ENCODE assay signal across 13 cellular contexts in the genomic region with DNA sequence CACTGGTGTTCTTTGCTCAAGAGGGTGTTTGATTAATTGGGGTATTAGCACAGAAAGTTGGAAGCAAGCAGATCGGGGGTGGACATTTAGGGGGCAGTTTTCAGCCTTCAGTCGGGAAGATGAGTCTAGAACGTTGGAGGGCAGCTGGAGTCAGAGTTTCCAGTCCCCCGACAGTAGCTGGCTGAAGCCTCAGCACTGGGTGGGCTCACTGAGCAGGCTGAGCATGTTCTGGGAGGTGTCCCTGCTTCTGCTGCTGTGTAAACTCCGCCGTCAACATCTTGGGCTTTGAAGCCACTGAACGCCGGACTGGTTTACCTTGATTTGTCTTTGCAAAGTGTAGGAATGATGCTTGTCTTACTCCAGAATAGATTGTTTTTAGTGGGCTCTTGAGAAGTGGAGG. TPM values are rescaled to one million over a fixed set of nuclear protein-coding genes. Genes with fewer than 3 reads are reported as not detected.
DNase-seq lines count a peak whose midpoint lies in the region; ATAC-seq and TF ChIP-seq lines count a peak whose summit lies in the region.
"Had no signal": no experiment of that assay in that cellular context is flagged by ENCODE, and none has a peak within 500 bp of the region (broad histone marks: within the 10 kb centered on the region; RNA-seq: fewer than 3 reads in every experiment).

No MANE protein-coding gene starts in this region.

- peak overlapping the region; percentile 52 for H3K4me3 Mint-ChIP-seq in T-helper 2 cell treated with Interferon-gamma antibody and Interleukin-4, amounts not matched to agents 5 μg/mL and 100 μg/mL, for 36 hours
- H3K4me3 Mint-ChIP-seq in H9, result no peak overlapping the region
- peak overlapping the region; percentile 70 for H3K4me3 Mint-ChIP-seq in activated naive CD8-positive, alpha-beta T cell
- H3K4me3 Mint-ChIP-seq in neural crest cell, result no peak overlapping the region

- WGBS in H9 (ENCODE audit: extremely low coverage, insufficient read length, low lambda C conversion rate), result no CpG with 5 or more reads among the region's 8 CpGs

- no peak overlapping the region for H4K5ac ChIP-seq in H9 (ENCODE audit: insufficient read length, low read depth, low read length)

- H3K79me2 ChIP-seq in H9 (ENCODE audit: insufficient read depth, low read length), result peaks cover 30% of the 10 kb centered on the region; the same call in 1 of the 2 replicates

- no peak overlapping the region for H3K14ac ChIP-seq in H9 (ENCODE audit: insufficient read depth, low read length)

- peaks cover 19% of the 10 kb centered on the region for H3K79me1 ChIP-seq in H9 (ENCODE audit: insufficient read depth, low read depth, low read length, poor library complexity, severe bottlenecking)

- no peak overlapping the region for H2BK12ac ChIP-seq in H9 (ENCODE audit: insufficient read length, low read depth, low read length)

- H2AK5ac ChIP-seq in H9 (ENCODE audit: insufficient read length, low read length), result no peak overlapping the region

- TF ChIP-seq CTCF in H9 (conservative IDR thresholded peaks at IDR 0.05) (no peak), neural crest cell (conservative IDR thresholded peaks at IDR 0.05) (no peak)

- no peaks in the 10 kb centered on the region for H4K20me1 ChIP-seq in H9 (ENCODE audit: control insufficient read depth, insufficient read depth, insufficient read length)

- no peak overlapping the region for H2BK5ac ChIP-seq in H9 (ENCODE audit: insufficient read length, low read length)

- peaks cover 53% of the 10 kb centered on the region for H3K36me3 Mint-ChIP-seq in T-helper 2 cell treated with Interferon-gamma antibody and Interleukin-4, amounts not matched to agents 5 μg/mL and 100 μg/mL, for 36 hours (ENCODE audit: low read depth)
- H3K36me3 Mint-ChIP-seq in H9 (ENCODE audit: insufficient read depth in 1 of 3, low read depth in 3 of 3), result peaks cover 39 to 60% (median 48%) of the 10 kb centered on the region in 3 experiments; a peak in 6 of 7 replicates
- peaks cover 2% of the 10 kb centered on the region for H3K36me3 Mint-ChIP-seq in activated naive CD8-positive, alpha-beta T cell
- H3K36me3 Mint-ChIP-seq in neural crest cell (ENCODE audit: low read depth), result peaks cover 4% of the 10 kb centered on the region

- H2BK15ac ChIP-seq in H9 (ENCODE audit: low read depth, low read length), result no peak overlapping the region

- H3K56ac ChIP-seq in H9 (ENCODE audit: insufficient read length, low read depth, low read length), result no peak overlapping the region

- in situ Hi-C loops in ACHN (cut with HindIII; ENCODE audit: low pct_ligation_motif_present, low pct_unique_long_range_greater_than_20kb, low sequenced_read_pairs), result no loop called here

- no peak overlapping the region for H2BK120ac ChIP-seq in H9 (ENCODE audit: low read depth, low read length, poor library complexity, severe bottlenecking)

- H3K9me3 ChIP-seq in H9 (ENCODE audit: control insufficient read depth, low read depth, low read length), result no peaks in the 10 kb centered on the region
- H3K9me3 ChIP-seq: ascending aorta, heart right ventricle, SJCRH30, testis had no signal

- H3K23ac ChIP-seq in H9 (ENCODE audit: insufficient read length, low read depth, low read length), result no peak overlapping the region

- H2BK20ac ChIP-seq in H9 (ENCODE audit: low read depth, low read length, poor library complexity, severe bottlenecking), result no peak overlapping the region

- no peak for DNase-seq in T-helper 2 cell treated with Interferon-gamma antibody and Interleukin-4, amounts not matched to agents 5 μg/mL and 100 μg/mL, for 36 hours (ENCODE audit: low spot score)
- DNase-seq in T-helper 2 cell, result no peak
- DNase-seq in H9, result no peak
- no peak for DNase-seq in neural crest cell (ENCODE audit: low read depth, low spot score)
- DNase-seq in ACHN, result no peak
- DNase-seq in NCI-H446 (lab: John Stamatoyannopoulos, UW), result no peak

- H3K4me2 ChIP-seq in H9 (ENCODE audit: insufficient read depth, insufficient read length, low read length), result no peak overlapping the region

- no peaks in the 10 kb centered on the region for H3K27me3 Mint-ChIP-seq in T-helper 2 cell treated with Interferon-gamma antibody and Interleukin-4, amounts not matched to agents 5 μg/mL and 100 μg/mL, for 36 hours (ENCODE audit: low read depth)
- H3K27me3 Mint-ChIP-seq in H9 (ENCODE audit: low read depth), result no peaks in the 10 kb centered on the region
- H3K27me3 Mint-ChIP-seq in activated naive CD8-positive, alpha-beta T cell, result no peaks in the 10 kb centered on the region
- H3K27me3 Mint-ChIP-seq in neural crest cell (ENCODE audit: low read depth), result no peaks in the 10 kb centered on the region

- no peak overlapping the region for H3K18ac ChIP-seq in H9 (ENCODE audit: insufficient read length, low read depth, low read length)

- H3K23me2 ChIP-seq in H9 (ENCODE audit: insufficient read length, low read depth, low read length, poor library complexity, severe bottlenecking), result no peaks in the 10 kb centered on the region

- no peak for ATAC-seq in HG03460 (IDR thresholded peaks at IDR 0.05; ENCODE audit: unreplicated experiment)
- ATAC-seq: esophagus mucosa had no signal

- no peak overlapping the region for H3K27ac ChIP-seq in H9 (ENCODE audit: insufficient read length, low read depth, low read length)
- H3K27ac ChIP-seq: ascending aorta, heart right ventricle, SJCRH30, testis had no signal

- no peaks in the 10 kb centered on the region for H3K4me1 ChIP-seq in H9 (ENCODE audit: insufficient read depth, low read length)
- H3K4me1 ChIP-seq: SJCRH30 had no signal

- no peak overlapping the region for H3K9ac ChIP-seq in H9 (ENCODE audit: extremely low read depth, insufficient read length, low read length)

- H2AFZ ChIP-seq in H9 (ENCODE audit: low read length), result no peak overlapping the region

- no peak overlapping the region for H4K8ac ChIP-seq in H9 (replicated peaks; ENCODE audit: insufficient read length, low read depth, low read length)

- no peak overlapping the region for H4K91ac ChIP-seq in H9 (ENCODE audit: insufficient read length, low read depth, low read length)

- H3K4me1 Mint-ChIP-seq in T-helper 2 cell treated with Interferon-gamma antibody and Interleukin-4, amounts not matched to agents 5 μg/mL and 100 μg/mL, for 36 hours (ENCODE audit: low read depth), result peaks cover 40% of the 10 kb centered on the region
- H3K4me1 Mint-ChIP-seq in H9 (peaks cover 33 to 38% of the 10 kb centered on the region in 2 experiments), neural crest cell (peaks cover 43% of the 10 kb centered on the region)
- H3K4me1 Mint-ChIP-seq in activated naive CD8-positive, alpha-beta T cell (ENCODE audit: low read depth), result peaks cover 62% of the 10 kb centered on the region

- H3K27me3 ChIP-seq in H9 (ENCODE audit: insufficient read depth, low read length), result no peaks in the 10 kb centered on the region
- H3K27me3 ChIP-seq: ascending aorta, heart right ventricle, SJCRH30, testis had no signal

- no peak overlapping the region for H3T11ph ChIP-seq in H9 (ENCODE audit: low read length)

- H3K27ac Mint-ChIP-seq in T-helper 2 cell treated with Interferon-gamma antibody and Interleukin-4, amounts not matched to agents 5 μg/mL and 100 μg/mL, for 36 hours, result peak overlapping the region; percentile 83
- H3K27ac Mint-ChIP-seq in H9 (peak overlapping the region; percentile 30 to 96 (median 92); a peak in 6 of 7 replicates), neural crest cell (ENCODE audit: unreplicated experiment) (peak overlapping the region; percentile 65)
- H3K27ac Mint-ChIP-seq in activated naive CD8-positive, alpha-beta T cell, result peak overlapping the region; percentile 1

- no peaks in the 10 kb centered on the region for H3K9me3 Mint-ChIP-seq in T-helper 2 cell treated with Interferon-gamma antibody and Interleukin-4, amounts not matched to agents 5 μg/mL and 100 μg/mL, for 36 hours
- H3K9me3 Mint-ChIP-seq in H9 (no peaks in the 10 kb centered on the region), neural crest cell (no peaks in the 10 kb centered on the region)
- H3K9me3 Mint-ChIP-seq in activated naive CD8-positive, alpha-beta T cell (ENCODE audit: low read depth), result no peaks in the 10 kb centered on the region

- no peak overlapping the region for H3K4ac ChIP-seq in H9 (ENCODE audit: low read depth, low read length)

RNA-seq across cellular contexts. Expression of a gene that starts 15.7 kb away (rescaled TPM):
- 0.79 and 0.90 TPM in 2 replicates for total RNA-seq in H9 (2021)
- total RNA-seq in neural crest cell, result 7.3 and 7.6 TPM in 2 replicates
- total RNA-seq: ascending aorta had no signal

RNA-seq across cellular contexts. Expression of a gene that starts 15.9 kb away (rescaled TPM):
- 234 TPM in 2 replicates for total RNA-seq in H9 (2021)
- total RNA-seq in neural crest cell, result 196 and 203 TPM in 2 replicates

Comparison
In these comparisons a context has a peak if more than half of its experiments do, and no peak if none do; other contexts are left out.
1. H3K27ac Mint-ChIP-seq: peak in every context shown above with its lines; median percentile 92 in H9; 83 in T-helper 2 cell treated with Interferon-gamma antibody and Interleukin-4, amounts not matched to agents 5 μg/mL and 100 μg/mL, for 36 hours; 65 in neural crest cell; 1 in activated naive CD8-positive, alpha-beta T cell.
2. H3K4me3 Mint-ChIP-seq: peak in T-helper 2 cell treated with Interferon-gamma antibody and Interleukin-4, amounts not matched to agents 5 μg/mL and 100 μg/mL, for 36 hours (single experiment) and activated naive CD8-positive, alpha-beta T cell (single experiment); none in H9 (0 of 2) and neural crest cell (single experiment).